Comparison of ENCODE assay signal across 18 cellular contexts in genomic region chr20:36936341-36936740, GRCh38. TPM values are rescaled to one million over a fixed set of nuclear protein-coding genes. Genes with fewer than 3 reads are reported as not detected.
DNase-seq lines count a peak whose midpoint lies in the region; ATAC-seq and TF ChIP-seq lines count a peak whose summit lies in the region.
"Had no signal": no experiment of that assay in that cellular context is flagged by ENCODE, and none has a peak within 500 bp of the region (broad histone marks: within the 10 kb centered on the region; RNA-seq: fewer than 3 reads in every experiment).

No MANE protein-coding gene starts in this region.

- no peaks in the 10 kb centered on the region for H3K9me3 ChIP-seq in left lung
- no peaks in the 10 kb centered on the region for H3K9me3 ChIP-seq in testis
- H3K9me3 ChIP-seq: MG63 had no signal

- no peak for TF ChIP-seq POLR2A in testis (IDR thresholded peaks at IDR 0.05)

- H3K4me3 Mint-ChIP-seq in activated CD4-positive, alpha-beta memory T cell treated with anti-CD3 and anti-CD28 coated beads for 36 hours = no peak overlapping the region
- no peak overlapping the region for H3K4me3 Mint-ChIP-seq in activated CD4-positive, alpha-beta memory T cell treated with anti-CD3 and anti-CD28 coated beads, Interleukin-2, amount 10 ng/mL, durations not matched to agents 7 days and 5 days
- no peak overlapping the region for H3K4me3 Mint-ChIP-seq in activated T-helper 17 cell treated with anti-CD3 and anti-CD28 coated beads, Interleukin-2, amount 50 U/mL, for 72 hours
- no peak overlapping the region for H3K4me3 Mint-ChIP-seq in activated T-helper 1 cell treated with anti-CD3 and anti-CD28 coated beads, Interleukin-12 subunit alpha, Interleukin-12 subunit beta, Interleukin-2, Interleukin-4 antibody, amounts not matched to agents 30 ng/mL and 10 ng/mL and 1 ng/mL, durations not matched to agents 14 hours and 24 hours and 36 hours
- H3K4me3 Mint-ChIP-seq: WTC11 had no signal

- no peak for DNase-seq in activated CD4-positive, alpha-beta memory T cell treated with anti-CD3 and anti-CD28 coated beads for 36 hours
- no peak for DNase-seq in activated CD4-positive, alpha-beta memory T cell treated with anti-CD3 and anti-CD28 coated beads, Interleukin-2, amount 10 ng/mL, durations not matched to agents 7 days and 5 days
- no peak for DNase-seq in left lung
- no peak for DNase-seq in testis
- no peak for DNase-seq in activated T-helper 1 cell treated with anti-CD3 and anti-CD28 coated beads, Interleukin-12 subunit alpha, Interleukin-12 subunit beta, Interleukin-2, Interleukin-4 antibody, amounts not matched to agents 30 ng/mL and 10 ng/mL and 1 ng/mL, durations not matched to agents 14 hours and 24 hours and 36 hours (ENCODE audit: low spot score)
- DNase-seq: DMS79, dorsolateral prefrontal cortex, glutamatergic neuron, IMR-90, MG63, NCI-H187 had no signal

- H3K4me1 ChIP-seq in left lung (peaks cover 12 to 90% of the 10 kb centered on the region in 2 donors), testis (peaks cover 62% of the 10 kb centered on the region)

- CTCF ChIA-PET in activated CD4-positive, alpha-beta memory T cell treated with anti-CD3 and anti-CD28 coated beads for 36 hours (lab: Charles Lee) = no interaction called here
- CTCF ChIA-PET in activated CD4-positive, alpha-beta memory T cell treated with anti-CD3 and anti-CD28 coated beads, Interleukin-2, amount 10 ng/mL, durations not matched to agents 7 days and 5 days (lab: Charles Lee) = interaction anchor here (0.6 to 2.3 kb wide), 3 partner anchors 11 to 463 kb away, joined by 3 to 7 read pairs (median 3); no protein-coding TSS in a partner anchor

- peak overlapping the region; percentile 5 to 10 for H3K27ac ChIP-seq in left lung
- H3K27ac ChIP-seq in testis = peak overlapping the region; percentile 81 to 91
- H3K27ac ChIP-seq: C4-2B had no signal

- H3K4me1 Mint-ChIP-seq in activated CD4-positive, alpha-beta memory T cell treated with anti-CD3 and anti-CD28 coated beads for 36 hours (ENCODE audit: low read depth) = peaks cover 56% of the 10 kb centered on the region
- H3K4me1 Mint-ChIP-seq in activated CD4-positive, alpha-beta memory T cell treated with anti-CD3 and anti-CD28 coated beads, Interleukin-2, amount 10 ng/mL, durations not matched to agents 7 days and 5 days = peaks cover 56% of the 10 kb centered on the region
- peaks cover 17% of the 10 kb centered on the region for H3K4me1 Mint-ChIP-seq in activated T-helper 17 cell treated with anti-CD3 and anti-CD28 coated beads, Interleukin-2, amount 50 U/mL, for 72 hours
- H3K4me1 Mint-ChIP-seq in activated T-helper 1 cell treated with anti-CD3 and anti-CD28 coated beads, Interleukin-12 subunit alpha, Interleukin-12 subunit beta, Interleukin-2, Interleukin-4 antibody, amounts not matched to agents 30 ng/mL and 10 ng/mL and 1 ng/mL, durations not matched to agents 14 hours and 24 hours and 36 hours (ENCODE audit: low read depth) = peaks cover 33% of the 10 kb centered on the region

- no peaks in the 10 kb centered on the region for H3K27me3 ChIP-seq in left lung
- H3K27me3 ChIP-seq in testis = no peaks in the 10 kb centered on the region
- H3K27me3 ChIP-seq: dorsolateral prefrontal cortex, MG63 had no signal

- peak overlapping the region; percentile 23 for H3K27ac Mint-ChIP-seq in activated CD4-positive, alpha-beta memory T cell treated with anti-CD3 and anti-CD28 coated beads for 36 hours
- no peak overlapping the region for H3K27ac Mint-ChIP-seq in activated CD4-positive, alpha-beta memory T cell treated with anti-CD3 and anti-CD28 coated beads, Interleukin-2, amount 10 ng/mL, durations not matched to agents 7 days and 5 days
- peak overlapping the region; percentile 79 for H3K27ac Mint-ChIP-seq in activated T-helper 17 cell treated with anti-CD3 and anti-CD28 coated beads, Interleukin-2, amount 50 U/mL, for 72 hours
- H3K27ac Mint-ChIP-seq in activated T-helper 1 cell treated with anti-CD3 and anti-CD28 coated beads, Interleukin-12 subunit alpha, Interleukin-12 subunit beta, Interleukin-2, Interleukin-4 antibody, amounts not matched to agents 30 ng/mL and 10 ng/mL and 1 ng/mL, durations not matched to agents 14 hours and 24 hours and 36 hours = no peak overlapping the region
- H3K27ac Mint-ChIP-seq: WTC11 had no signal

- no peak for ATAC-seq in activated T-helper 17 cell treated with anti-CD3 and anti-CD28 coated beads, Interleukin-2, amount 50 U/mL, for 72 hours (replicated peaks)
- ATAC-seq in left lung (no peak), HG03159 (IDR thresholded peaks at IDR 0.05; ENCODE audit: unreplicated experiment) (no peak), GM19328 (IDR thresholded peaks at IDR 0.05; ENCODE audit: unreplicated experiment) (no peak)
- ATAC-seq: activated naive CD4-positive, alpha-beta T cell treated with anti-CD3 and anti-CD28 coated beads, Interleukin-2, amount 50 U/mL, for 72 hours; esophagus mucosa; WTC11 had no signal

- H3K36me3 Mint-ChIP-seq in activated CD4-positive, alpha-beta memory T cell treated with anti-CD3 and anti-CD28 coated beads for 36 hours = peaks cover 35% of the 10 kb centered on the region
- H3K36me3 Mint-ChIP-seq in activated CD4-positive, alpha-beta memory T cell treated with anti-CD3 and anti-CD28 coated beads, Interleukin-2, amount 10 ng/mL, durations not matched to agents 7 days and 5 days (ENCODE audit: low read depth) = peaks cover 67% of the 10 kb centered on the region
- peaks cover 97% of the 10 kb centered on the region for H3K36me3 Mint-ChIP-seq in activated T-helper 17 cell treated with anti-CD3 and anti-CD28 coated beads, Interleukin-2, amount 50 U/mL, for 72 hours (ENCODE audit: low read depth)
- H3K36me3 Mint-ChIP-seq in activated T-helper 1 cell treated with anti-CD3 and anti-CD28 coated beads, Interleukin-12 subunit alpha, Interleukin-12 subunit beta, Interleukin-2, Interleukin-4 antibody, amounts not matched to agents 30 ng/mL and 10 ng/mL and 1 ng/mL, durations not matched to agents 14 hours and 24 hours and 36 hours (ENCODE audit: low read depth) = peaks cover 34% of the 10 kb centered on the region

- H3K36me3 ChIP-seq in left lung (peaks cover 0 to 98% of the 10 kb centered on the region in 2 donors), testis (ENCODE audit: low read depth, missing control alignments) (no peaks in the 10 kb centered on the region)
- H3K36me3 ChIP-seq: MG63 had no signal

- TF ChIP-seq CTCF in left lung (IDR thresholded peaks at IDR 0.05) (no peak), testis (IDR thresholded peaks at IDR 0.05) (no peak)

- no peak overlapping the region for H3K4me3 ChIP-seq in left lung
- H3K4me3 ChIP-seq in testis = no peak overlapping the region
- H3K4me3 ChIP-seq: dorsolateral prefrontal cortex, MG63 had no signal

- whole genome bisulfite sequencing in testis, 2 donors = 54 to 67% methylated on average over 8 of the region's 8 CpGs

- POLR2A ChIA-PET in activated CD4-positive, alpha-beta memory T cell treated with anti-CD3 and anti-CD28 coated beads for 36 hours (lab: Charles Lee) = interaction anchor here (0.6 to 1.0 kb wide), 2 partner anchors 69 to 291 kb away, joined by 3 read pairs; no protein-coding TSS in a partner anchor
- POLR2A ChIA-PET in activated CD4-positive, alpha-beta memory T cell treated with anti-CD3 and anti-CD28 coated beads, Interleukin-2, amount 10 ng/mL, durations not matched to agents 7 days and 5 days (lab: Charles Lee) = interaction anchor here (1.0 to 2.9 kb wide), 4 partner anchors 15 to 100 kb away, joined by 3 to 8 read pairs (median 4); no protein-coding TSS in a partner anchor

- intact Hi-C loops in activated CD4-positive, alpha-beta memory T cell treated with anti-CD3 and anti-CD28 coated beads for 36 hours (cut with micrococcal nuclease) = no loop called here
- intact Hi-C loops in left lung (cut with DNase I) = no loop called here
- intact Hi-C loops in testis (cut with DNase I; ENCODE audit: low total_unique reads) = no loop called here
- intact Hi-C loops in activated T-helper 1 cell treated with anti-CD3 and anti-CD28 coated beads, Interleukin-12 subunit alpha, Interleukin-12 subunit beta, Interleukin-2, Interleukin-4 antibody, amounts not matched to agents 30 ng/mL and 10 ng/mL and 1 ng/mL, durations not matched to agents 14 hours and 24 hours and 36 hours (cut with micrococcal nuclease) = no loop called here

- no peaks in the 10 kb centered on the region for H3K27me3 Mint-ChIP-seq in activated CD4-positive, alpha-beta memory T cell treated with anti-CD3 and anti-CD28 coated beads for 36 hours
- H3K27me3 Mint-ChIP-seq in activated CD4-positive, alpha-beta memory T cell treated with anti-CD3 and anti-CD28 coated beads, Interleukin-2, amount 10 ng/mL, durations not matched to agents 7 days and 5 days = no peaks in the 10 kb centered on the region
- no peaks in the 10 kb centered on the region for H3K27me3 Mint-ChIP-seq in activated T-helper 17 cell treated with anti-CD3 and anti-CD28 coated beads, Interleukin-2, amount 50 U/mL, for 72 hours
- H3K27me3 Mint-ChIP-seq in activated T-helper 1 cell treated with anti-CD3 and anti-CD28 coated beads, Interleukin-12 subunit alpha, Interleukin-12 subunit beta, Interleukin-2, Interleukin-4 antibody, amounts not matched to agents 30 ng/mL and 10 ng/mL and 1 ng/mL, durations not matched to agents 14 hours and 24 hours and 36 hours (ENCODE audit: insufficient read depth) = no peaks in the 10 kb centered on the region

- H3K9me3 Mint-ChIP-seq in activated CD4-positive, alpha-beta memory T cell treated with anti-CD3 and anti-CD28 coated beads for 36 hours = no peaks in the 10 kb centered on the region
- H3K9me3 Mint-ChIP-seq in activated CD4-positive, alpha-beta memory T cell treated with anti-CD3 and anti-CD28 coated beads, Interleukin-2, amount 10 ng/mL, durations not matched to agents 7 days and 5 days = no peaks in the 10 kb centered on the region
- H3K9me3 Mint-ChIP-seq in activated T-helper 17 cell treated with anti-CD3 and anti-CD28 coated beads, Interleukin-2, amount 50 U/mL, for 72 hours = no peaks in the 10 kb centered on the region
- H3K9me3 Mint-ChIP-seq in activated T-helper 1 cell treated with anti-CD3 and anti-CD28 coated beads, Interleukin-12 subunit alpha, Interleukin-12 subunit beta, Interleukin-2, Interleukin-4 antibody, amounts not matched to agents 30 ng/mL and 10 ng/mL and 1 ng/mL, durations not matched to agents 14 hours and 24 hours and 36 hours = no peaks in the 10 kb centered on the region
- H3K9me3 Mint-ChIP-seq: activated naive CD4-positive, alpha-beta T cell treated with anti-CD3 and anti-CD28 coated beads, Interleukin-2, amount 50 U/mL, for 72 hours; WTC11 had no signal

RNA-seq across cellular contexts. Expression of gene SAMHD1, which starts 15.2 kb away (rescaled TPM):
- total RNA-seq in activated CD4-positive, alpha-beta memory T cell treated with anti-CD3 and anti-CD28 coated beads for 36 hours = 10 to 100 TPM; 50.4 to 57.7 TPM
- total RNA-seq in activated CD4-positive, alpha-beta memory T cell treated with anti-CD3 and anti-CD28 coated beads, Interleukin-2, amount 10 ng/mL, durations not matched to agents 7 days and 5 days = 100 to 1,000 TPM; 272 TPM
- total RNA-seq in activated T-helper 17 cell treated with anti-CD3 and anti-CD28 coated beads, Interleukin-2, amount 50 U/mL, for 72 hours = 100 to 1,000 TPM in 1 of 2 donors, 10 to 100 TPM in 1; 64.6 to 140 TPM
- total RNA-seq in left lung (100 to 1,000 TPM; 128 to 197 TPM), testis (10 to 100 TPM; 61.9 to 79.0 TPM)
- 38.7 TPM for polyA plus RNA-seq in testis (ENCODE audit: insufficient read depth, low read depth, low replicate concordance)
- total RNA-seq in activated T-helper 1 cell treated with anti-CD3 and anti-CD28 coated beads, Interleukin-12 subunit alpha, Interleukin-12 subunit beta, Interleukin-2, Interleukin-4 antibody, amounts not matched to agents 30 ng/mL and 10 ng/mL and 1 ng/mL, durations not matched to agents 14 hours and 24 hours and 36 hours = 55.0 and 59.9 TPM in 2 replicates

Comparison
In these comparisons a context has a peak if more than half of its experiments do, and no peak if none do; other contexts are left out.
1. H3K27ac Mint-ChIP-seq: peak in activated CD4-positive, alpha-beta memory T cell treated with anti-CD3 and anti-CD28 coated beads for 36 hours (single experiment) and activated T-helper 17 cell treated with anti-CD3 and anti-CD28 coated beads, Interleukin-2, amount 50 U/mL, for 72 hours (single experiment); none in activated CD4-positive, alpha-beta memory T cell treated with anti-CD3 and anti-CD28 coated beads, Interleukin-2, amount 10 ng/mL, durations not matched to agents 7 days and 5 days (single experiment) and activated T-helper 1 cell treated with anti-CD3 and anti-CD28 coated beads, Interleukin-12 subunit alpha, Interleukin-12 subunit beta, Interleukin-2, Interleukin-4 antibody, amounts not matched to agents 30 ng/mL and 10 ng/mL and 1 ng/mL, durations not matched to agents 14 hours and 24 hours and 36 hours (single experiment).